ENCODE assay signal across 19 cellular contexts in the genomic region with DNA sequence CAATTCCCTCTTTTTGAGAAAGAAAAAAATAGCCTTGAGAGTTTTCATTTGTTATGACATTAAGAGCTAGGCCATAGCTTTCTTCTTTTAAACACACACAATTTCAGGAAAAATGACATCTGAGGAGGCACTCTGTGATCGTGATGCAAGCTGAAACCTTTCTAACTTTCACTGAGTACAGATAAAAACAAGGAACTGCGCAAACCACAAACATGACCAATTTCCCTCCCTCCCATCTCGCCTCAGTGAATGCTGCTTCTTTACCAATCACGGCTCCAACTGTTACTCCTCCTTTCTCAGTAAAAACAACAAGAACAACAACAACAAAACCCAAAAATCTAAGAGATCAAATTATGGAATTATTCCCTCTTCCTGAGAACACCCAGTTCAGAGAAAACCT.
DNase-seq lines count a peak whose midpoint lies in the region; ATAC-seq, FAIRE-seq and TF ChIP-seq lines count a peak whose summit lies in the region.
"Had no signal": no experiment of that assay in that cellular context is flagged by ENCODE, and none has a peak within 500 bp of the region (broad histone marks: within the 10 kb centered on the region; RNA-seq: fewer than 3 reads in every experiment).

No MANE protein-coding gene starts in this region.

- H3K4me2 ChIP-seq in GM12878 (ENCODE audit: control insufficient read depth, insufficient read depth), result 0 out of 2 replicates have a peak overlapping the region, but pooled peaks have one; percentile 3

- DNase-seq in EH (ENCODE audit: low read depth), result peak; percentile 2
- DNase-seq in HCEC 1CT, result peak; percentile 5
- DNase-seq in NCI-H526 treated with DMSO at 0.1 percent for 48 hours (lab: John Stamatoyannopoulos, UW), result peak; percentile 70
- DNase-seq in GM12878 (ENCODE audit: low read depth, low spot score), result peak; percentile 5
- no peak for DNase-seq in islet precursor cell
- no peak for DNase-seq in hepatic stellate cell (ENCODE audit: low spot score)
- no peak for DNase-seq in nephron progenitor cell
- no peak for DNase-seq in H54 (ENCODE audit: insufficient read length, low spot score)
- DNase-seq: activated CD4-positive, alpha-beta memory T cell treated with anti-CD3 and anti-CD28 coated beads for 36 hours; activated naive CD4-positive, alpha-beta T cell treated with anti-CD3 and anti-CD28 coated beads for 36 hours; mesendoderm; natural killer cell; NCI-H2081; NCI-H69; RPMI8226; T-cell; upper lobe of right lung had no signal

- no peaks in the 10 kb centered on the region for H3K36me3 Mint-ChIP-seq in nephron progenitor cell (ENCODE audit: low read depth)
- H3K36me3 Mint-ChIP-seq: activated CD4-positive, alpha-beta memory T cell treated with anti-CD3 and anti-CD28 coated beads for 36 hours; T-cell had no signal

- FAIRE-seq in GM12878 (lab: Jason Lieb, UNC), result no peak
- FAIRE-seq in H54 (lab: Jason Lieb, UNC), result no peak
- FAIRE-seq: HepG2 had no signal

- CTCF ChIA-PET in GM12878 (lab: Yijun Ruan, JAX), result interaction anchor here (1.5 kb wide), 1 partner anchor 12 kb away, joined by 3 read pairs; no protein-coding TSS in a partner anchor

- SMC1A ChIA-PET in GM12878 (lab: Charles Lee; ENCODE audit: uncharacterized antibody, unreplicated experiment), result no interaction called here

- no peaks in the 10 kb centered on the region for H4K20me1 ChIP-seq in GM12878 (ENCODE audit: control insufficient read depth, insufficient read depth)

- no peaks in the 10 kb centered on the region for H3K4me1 Mint-ChIP-seq in nephron progenitor cell
- H3K4me1 Mint-ChIP-seq: natural killer cell, T-cell had no signal

- no peaks in the 10 kb centered on the region for H3K27me3 ChIP-seq in GM12878 (replicated peaks in 1 of 2; ENCODE audit: control insufficient read depth in 2 of 2, insufficient read depth in 2 of 2, low read length in 1 of 2)
- H3K27me3 ChIP-seq: ascending aorta, upper lobe of right lung had no signal

- no peaks in the 10 kb centered on the region for H3K79me2 ChIP-seq in GM12878 (ENCODE audit: control insufficient read depth, insufficient read depth, low read length)

- no TSS peak for BruUV-seq in GM12878 (replicated peaks; lab: Mats Ljungman, UMichigan)

- no peak overlapping the region for H2AFZ ChIP-seq in GM12878 (ENCODE audit: control insufficient read depth, low read depth, low read length)

- no peak overlapping the region for H3K4me3 ChIP-seq in GM12878
- H3K4me3 ChIP-seq: ascending aorta, upper lobe of right lung had no signal

- no peak overlapping the region for H3K9ac ChIP-seq in GM12878 (ENCODE audit: control insufficient read depth, insufficient read depth, low read length)

- H3K9me3 Mint-ChIP-seq in nephron progenitor cell, result no peaks in the 10 kb centered on the region

- H3K9me3 ChIP-seq in GM12878 (replicated peaks; ENCODE audit: control insufficient read depth, insufficient read depth, low read length), result no peaks in the 10 kb centered on the region
- H3K9me3 ChIP-seq: ascending aorta, upper lobe of right lung had no signal

- no peak for TF ChIP-seq CTCF in GM12878 (IDR thresholded peaks at IDR 0.05 in 2 of 3, conservative IDR thresholded peaks at IDR 0.05 in 1 of 3; ENCODE audit: control insufficient read depth in 2 of 3, extremely low read depth in 1 of 3, insufficient read depth in 1 of 3, low read depth in 3 of 3, low read length in 3 of 3)
- TF ChIP-seq CTCF in nephron progenitor cell (IDR thresholded peaks at IDR 0.05), result no peak

- peak; percentile 63 for ATAC-seq in GM12878
- ATAC-seq: HepG2, natural killer cell, T-cell, upper lobe of right lung had no signal

- H3K27ac ChIP-seq in GM12878 (ENCODE audit: control insufficient read depth, insufficient read depth), result no peak overlapping the region
- H3K27ac ChIP-seq: ascending aorta, upper lobe of right lung had no signal

- POLR2A ChIA-PET in GM12878 (lab: Charles Lee), result no interaction called here

- H3K27ac Mint-ChIP-seq in nephron progenitor cell, result no peak overlapping the region
- H3K27ac Mint-ChIP-seq: activated CD4-positive, alpha-beta memory T cell treated with anti-CD3 and anti-CD28 coated beads for 36 hours; activated naive CD4-positive, alpha-beta T cell treated with anti-CD3 and anti-CD28 coated beads for 36 hours; natural killer cell; T-cell had no signal

- H3K4me3 Mint-ChIP-seq in nephron progenitor cell, result no peak overlapping the region
- H3K4me3 Mint-ChIP-seq: activated CD4-positive, alpha-beta memory T cell treated with anti-CD3 and anti-CD28 coated beads for 36 hours; activated naive CD4-positive, alpha-beta T cell treated with anti-CD3 and anti-CD28 coated beads for 36 hours; natural killer cell; T-cell had no signal

- TF ChIP-seq POLR2A in GM12878 (IDR thresholded peaks at IDR 0.05; ENCODE audit: low read depth, low read length) (no peak), H54 (IDR thresholded peaks at IDR 0.05; ENCODE audit: low read depth, low read length) (no peak)

- peaks cover 4% of the 10 kb centered on the region for H3K27me3 Mint-ChIP-seq in nephron progenitor cell (ENCODE audit: low read depth, poor library complexity)
- H3K27me3 Mint-ChIP-seq: activated CD4-positive, alpha-beta memory T cell treated with anti-CD3 and anti-CD28 coated beads for 36 hours; T-cell had no signal

- WGBS in GM12878 (ENCODE audit: insufficient coverage, insufficient replicate concordance, low lambda C conversion rate, missing lambda C conversion rate), result 1% methylated on average over 4 of the region's 4 CpGs

- no peak for TF ChIP-seq RAD21 in GM12878 (IDR thresholded peaks at IDR 0.05; ENCODE audit: insufficient read depth, low read depth, low read length)

- RAD21 ChIA-PET in GM12878 (lab: Charles Lee; ENCODE audit: unreplicated experiment), result no interaction called here

- intact Hi-C loops in GM12878 (cut with micrococcal nuclease; ENCODE audit: unreplicated experiment), result no loop called here

- no peak for TF ChIP-seq EP300 in GM12878 (IDR thresholded peaks at IDR 0.05; ENCODE audit: borderline replicate concordance in 1 of 2, control insufficient read depth in 1 of 2, low read depth in 2 of 2, low read length in 2 of 2)

- in situ Hi-C loops in GM12878 (cut with MboI), result no loop called here

- H3K36me3 ChIP-seq in GM12878 (ENCODE audit: control insufficient read depth in 2 of 2, insufficient read depth in 2 of 2, low read length in 1 of 2), result no peaks in the 10 kb centered on the region
- H3K36me3 ChIP-seq: ascending aorta, upper lobe of right lung had no signal

- no peaks in the 10 kb centered on the region for H3K4me1 ChIP-seq in GM12878 (ENCODE audit: control insufficient read depth, insufficient read depth, low read length)
- H3K4me1 ChIP-seq: ascending aorta, upper lobe of right lung had no signal

TF ChIP-seq in GM12878, 131 proteins besides CTCF, POLR2A, EP300 and RAD21:
- TF ChIP-seq RUNX3 (IDR thresholded peaks at IDR 0.05; ENCODE audit: low read length) (peak; percentile 85), CEBPB (IDR thresholded peaks at IDR 0.05; ENCODE audit: borderline replicate concordance in 1 of 2, low read depth in 2 of 2, low read length in 2 of 2) (no peak), MEF2A (IDR thresholded peaks at IDR 0.05; ENCODE audit: insufficient read depth, low read depth, low read length) (no peak), SPI1 (IDR thresholded peaks at IDR 0.05; ENCODE audit: borderline replicate concordance, insufficient read depth, low read depth, low read length) (peak; percentile 71; the same call in 1 of the 2 replicates), IKZF2 (IDR thresholded peaks at IDR 0.05) (peak in 1 of 2 experiments; percentile 26; a peak in 1 of 4 replicates)

Comparison
In these comparisons a context has a peak if more than half of its experiments do, and no peak if none do; other contexts are left out.
1. DNase-seq: peak in EH (single experiment), HCEC 1CT (single experiment), NCI-H526 treated with DMSO at 0.1 percent for 48 hours (single experiment) and GM12878 (single experiment); none in islet precursor cell (single experiment), hepatic stellate cell (single experiment), nephron progenitor cell (single experiment) and H54 (single experiment).